ENCODE assay signal across 8 cellular contexts in the genomic region with DNA sequence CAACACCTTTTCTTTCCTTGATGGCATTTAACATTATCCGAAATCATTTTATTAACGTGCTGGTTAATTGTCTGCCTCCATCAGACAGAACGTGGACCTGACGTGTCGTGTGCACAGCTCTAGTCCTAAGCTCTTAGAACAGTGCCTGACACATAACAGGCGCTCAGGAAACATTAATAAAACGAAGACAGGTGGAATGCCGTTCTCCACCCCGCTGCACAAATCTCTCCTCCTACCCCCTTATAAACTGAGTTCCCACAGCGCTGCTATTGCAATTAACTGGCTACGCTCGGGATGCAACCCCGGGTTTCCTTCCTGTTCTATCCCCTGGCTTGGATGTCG. TPM values are rescaled to one million over a fixed set of nuclear protein-coding genes. Genes with fewer than 3 reads are reported as not detected.
DNase-seq lines count a peak whose midpoint lies in the region; ATAC-seq, FAIRE-seq and TF ChIP-seq lines count a peak whose summit lies in the region.

No MANE protein-coding gene starts in this region.

- 0% methylated on average over 14 of the region's 14 CpGs for WGBS in prostate gland

- intact Hi-C loops in prostate gland (cut with DNase I), result no loop called here

- H3K27ac ChIP-seq in KOPT-K1 (ENCODE audit: low read depth, low read length, poor library complexity, severe bottlenecking) (peak overlapping the region; percentile 88), WERI-Rb-1 (peak overlapping the region; percentile 100), foreskin keratinocyte (peak overlapping the region; percentile 99), prostate gland (peak overlapping the region; percentile 93 to 95)

- TF ChIP-seq CTCF in WERI-Rb-1 (IDR thresholded peaks at IDR 0.05; ENCODE audit: low read depth, low read length) (no peak), foreskin keratinocyte (conservative IDR thresholded peaks at IDR 0.05) (no peak), prostate gland (IDR thresholded peaks at IDR 0.05) (no peak)

- H3K27me3 ChIP-seq in WERI-Rb-1 (ENCODE audit: insufficient read depth, low read depth, severe bottlenecking) (no peaks in the 10 kb centered on the region), foreskin keratinocyte (no peaks in the 10 kb centered on the region), prostate gland (replicated peaks; ENCODE audit: insufficient read depth) (no peaks in the 10 kb centered on the region)

- H3K9me3 ChIP-seq in KOPT-K1 (ENCODE audit: insufficient read depth, low read length, poor library complexity, severe bottlenecking) (no peaks in the 10 kb centered on the region), WERI-Rb-1 (ENCODE audit: severe bottlenecking) (no peaks in the 10 kb centered on the region), prostate gland (no peaks in the 10 kb centered on the region)

- no peak for TF ChIP-seq POLR2A in prostate gland (IDR thresholded peaks at IDR 0.05)
- TF ChIP-seq POLR2A in H54 (IDR thresholded peaks at IDR 0.05; ENCODE audit: low read depth, low read length), result no peak

- peaks cover 7% of the 10 kb centered on the region; the same call in 1 of the 2 replicates for H3K36me3 ChIP-seq in KOPT-K1 (ENCODE audit: insufficient read depth, low read length)
- peaks cover 3% of the 10 kb centered on the region; the same call in 1 of the 2 replicates for H3K36me3 ChIP-seq in WERI-Rb-1
- no peaks in the 10 kb centered on the region for H3K36me3 ChIP-seq in prostate gland

- DNase-seq in DMS79 treated with DMSO at 0.1 percent for 48 hours (lab: John Stamatoyannopoulos, UW) (peak; percentile 17), WERI-Rb-1 (peak; percentile 20), foreskin keratinocyte (peak in 1 of 2 donors; percentile 46), prostate gland (ENCODE audit: low spot score) (no peak), H54 (ENCODE audit: insufficient read length, low spot score) (no peak), anterior cingulate cortex (lab: John Stamatoyannopoulos, UW) (no peak)

- peaks cover 20% of the 10 kb centered on the region for H3K4me1 ChIP-seq in foreskin keratinocyte
- no peaks in the 10 kb centered on the region for H3K4me1 ChIP-seq in prostate gland (replicated peaks)

- H3K4me3 ChIP-seq in WERI-Rb-1 (ENCODE audit: low read depth, low read length), result peak overlapping the region; percentile 98
- H3K4me3 ChIP-seq in prostate gland, result peak overlapping the region; percentile 69 to 77

- ATAC-seq in GM21528 (IDR thresholded peaks at IDR 0.05; ENCODE audit: low FRiP score, unreplicated experiment) (peak; percentile 23), foreskin keratinocyte (peak; percentile 55)

- no peak for FAIRE-seq in H54 (lab: Jason Lieb, UNC)

RNA-seq across cellular contexts. Expression of gene FARSB, which starts 0.5 kb away (rescaled TPM):
- 52.3 and 55.5 TPM in 2 replicates for total RNA-seq in foreskin keratinocyte
- polyA plus RNA-seq in foreskin keratinocyte, result 43.5 and 52.6 TPM in 2 replicates
- total RNA-seq in prostate gland, result 10 to 100 TPM; 11.9 to 16.2 TPM

RNA-seq across cellular contexts. Expression of gene MOGAT1, which starts 16.1 kb away (rescaled TPM):
- total RNA-seq in foreskin keratinocyte, result not detected in 2 replicates
- polyA plus RNA-seq in foreskin keratinocyte, result not detected in 2 replicates
- not detected for total RNA-seq in prostate gland

Comparison
In these comparisons a context has a peak if more than half of its experiments do, and no peak if none do; other contexts are left out.
1. DNase-seq: peak in DMS79 treated with DMSO at 0.1 percent for 48 hours (single experiment) and WERI-Rb-1 (single experiment); none in prostate gland (single experiment), H54 (single experiment) and anterior cingulate cortex (0 of 58).
2. Peak in every context shown above with its lines, with median percentiles within 50 percentile points of each other: H3K27ac ChIP-seq.